Comparison of ENCODE assay signal across 12 cellular contexts in genomic region chr1:118960567-118961136, GRCh38. TPM values are rescaled to one million over a fixed set of nuclear protein-coding genes. Genes with fewer than 3 reads are reported as not detected.
DNase-seq lines count a peak whose midpoint lies in the region; ATAC-seq and TF ChIP-seq lines count a peak whose summit lies in the region.
"Had no signal": no experiment of that assay in that cellular context is flagged by ENCODE, and none has a peak within 500 bp of the region (broad histone marks: within the 10 kb centered on the region; RNA-seq: fewer than 3 reads in every experiment).

No MANE protein-coding gene starts in this region.

- peaks cover 13% of the 10 kb centered on the region for H3K36me3 Mint-ChIP-seq in Calu3 (ENCODE audit: insufficient read depth, unreplicated experiment)
- H3K36me3 Mint-ChIP-seq in chondrocyte (ENCODE audit: low read depth) = peaks cover 8% of the 10 kb centered on the region
- H3K36me3 Mint-ChIP-seq in activated T-cell treated with anti-CD3 and anti-CD28 coated beads, Interleukin-2, amount 50 U/mL, for 4 hours (ENCODE audit: insufficient read depth) = no peaks in the 10 kb centered on the region

- H3K9me3 Mint-ChIP-seq in Calu3 (ENCODE audit: low read depth, unreplicated experiment) (peaks cover 6% of the 10 kb centered on the region), chondrocyte (ENCODE audit: low read depth) (peaks cover 8% of the 10 kb centered on the region)
- H3K9me3 Mint-ChIP-seq in activated T-cell treated with anti-CD3 and anti-CD28 coated beads, Interleukin-2, amount 50 U/mL, for 4 hours = no peaks in the 10 kb centered on the region

- H3K27ac Mint-ChIP-seq in Calu3 (ENCODE audit: unreplicated experiment) (peak overlapping the region; percentile 74), chondrocyte (ENCODE audit: unreplicated experiment) (peak overlapping the region; percentile 87)

- no TSS peak for BruUV-seq in Calu3 (replicated peaks; lab: Mats Ljungman, UMichigan)

- ATAC-seq in activated T-cell treated with anti-CD3 and anti-CD28 coated beads, Interleukin-2, amount 50 U/mL, for 4 hours = no peak
- ATAC-seq in HG02610 (IDR thresholded peaks at IDR 0.05; ENCODE audit: unreplicated experiment) = no peak

- CTCF ChIA-PET in Calu3 (lab: Charles Lee) = no interaction called here

- intact Hi-C loops in Calu3 (cut with micrococcal nuclease; ENCODE audit: unreplicated experiment) = loop anchor here (5.0 kb wide), 1 partner anchor 42 kb away; no protein-coding TSS in a partner anchor

- TF ChIP-seq CTCF in Calu3 (IDR thresholded peaks at IDR 0.05; ENCODE audit: unreplicated experiment) = no peak
- TF ChIP-seq CTCF in chondrocyte (IDR thresholded peaks at IDR 0.05) = no peak

- DNase-seq in Calu3 = peak; percentile 65
- peak; percentile 73 for DNase-seq in HK-2 (ENCODE audit: unreplicated experiment)
- no peak for DNase-seq in chondrocyte (ENCODE audit: low spot score)
- peak; percentile 89 for DNase-seq in mucosa of gallbladder (ENCODE audit: low spot score)
- DNase-seq in NCI-H1417 treated with DMSO at 0.1 percent for 48 hours (lab: John Stamatoyannopoulos, UW) = no peak
- DNase-seq in NCI-H1105 (lab: John Stamatoyannopoulos, UW) = no peak
- no peak for DNase-seq in activated T-cell treated with anti-CD3 and anti-CD28 coated beads, Interleukin-2, amount 50 U/mL, for 4 hours
- DNase-seq: caudate nucleus, DMS 273 treated with DMSO at 0.1 percent for 48 hours had no signal

- H3K27me3 Mint-ChIP-seq in Calu3 (ENCODE audit: unreplicated experiment) (no peaks in the 10 kb centered on the region), chondrocyte (ENCODE audit: low read depth) (no peaks in the 10 kb centered on the region)
- peaks cover 5% of the 10 kb centered on the region for H3K27me3 Mint-ChIP-seq in activated T-cell treated with anti-CD3 and anti-CD28 coated beads, Interleukin-2, amount 50 U/mL, for 4 hours (ENCODE audit: low read depth)

- H3K4me3 Mint-ChIP-seq in Calu3 (ENCODE audit: low read depth, unreplicated experiment) (peak overlapping the region; percentile 35), chondrocyte (ENCODE audit: unreplicated experiment) (peak overlapping the region; percentile 17)
- H3K4me3 Mint-ChIP-seq in activated T-cell treated with anti-CD3 and anti-CD28 coated beads, Interleukin-2, amount 50 U/mL, for 4 hours = no peak overlapping the region

- H3K4me1 Mint-ChIP-seq in Calu3 (ENCODE audit: low read depth, unreplicated experiment) (peaks cover 48% of the 10 kb centered on the region), chondrocyte (ENCODE audit: low read depth) (peaks cover 59% of the 10 kb centered on the region)
- H3K4me1 Mint-ChIP-seq in activated T-cell treated with anti-CD3 and anti-CD28 coated beads, Interleukin-2, amount 50 U/mL, for 4 hours (ENCODE audit: low read depth) = no peaks in the 10 kb centered on the region

RNA-seq across cellular contexts. Expression of gene TBX15, which starts 27.5 kb away (rescaled TPM):
- 0.17 TPM in 1 of 2 replicates, not detected in the other for total RNA-seq in Calu3 (2022)
- total RNA-seq in chondrocyte = 4.9 to 41.0 TPM (median 37.9 TPM) in 3 replicates
- 0.20 TPM for total RNA-seq in mucosa of gallbladder
- total RNA-seq in activated T-cell treated with anti-CD3 and anti-CD28 coated beads, Interleukin-2, amount 50 U/mL, for 4 hours = not detected
- total RNA-seq: activated CD8-positive, alpha-beta memory T cell treated with anti-CD3 and anti-CD28 coated beads for 36 hours; ureter had no signal

Comparison
In these comparisons a context has a peak if more than half of its experiments do, and no peak if none do; other contexts are left out.
1. DNase-seq: peak in Calu3 (single experiment), HK-2 (single experiment) and mucosa of gallbladder (single experiment); none in chondrocyte (single experiment), NCI-H1417 treated with DMSO at 0.1 percent for 48 hours (single experiment), NCI-H1105 (single experiment) and activated T-cell treated with anti-CD3 and anti-CD28 coated beads, Interleukin-2, amount 50 U/mL, for 4 hours (single experiment).